In the genomic region with DNA sequence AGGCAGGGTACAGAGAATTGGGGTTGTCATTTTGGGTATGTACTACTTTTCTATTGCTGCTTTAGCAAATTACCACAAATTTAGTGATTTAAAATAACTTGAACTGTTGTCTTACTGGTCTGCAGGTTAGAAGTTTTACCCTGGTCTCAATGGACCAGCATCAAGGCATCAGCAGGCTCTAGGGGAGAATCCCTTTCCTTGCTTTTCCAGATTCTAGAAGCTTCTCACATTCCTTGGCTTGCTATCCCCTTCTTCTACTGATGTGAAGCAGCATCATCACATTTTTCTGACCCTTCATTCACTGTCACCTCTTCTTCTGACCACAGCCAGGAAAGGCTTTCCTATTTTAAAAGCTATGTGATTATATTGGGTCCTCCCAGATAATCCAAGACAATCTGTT, we compare ENCODE assay signal across 1 cellular context.
A peak's percentile ranks its signal among the peaks of the same experiment; 100 is the strongest.
TF ChIP-seq lines count a peak whose summit lies in the region.

No MANE protein-coding gene starts in this region.

TF ChIP-seq in GM23338, 12 proteins besides CTCF, POLR2A, EP300 and RAD21:
- TF ChIP-seq, protein P1, sequence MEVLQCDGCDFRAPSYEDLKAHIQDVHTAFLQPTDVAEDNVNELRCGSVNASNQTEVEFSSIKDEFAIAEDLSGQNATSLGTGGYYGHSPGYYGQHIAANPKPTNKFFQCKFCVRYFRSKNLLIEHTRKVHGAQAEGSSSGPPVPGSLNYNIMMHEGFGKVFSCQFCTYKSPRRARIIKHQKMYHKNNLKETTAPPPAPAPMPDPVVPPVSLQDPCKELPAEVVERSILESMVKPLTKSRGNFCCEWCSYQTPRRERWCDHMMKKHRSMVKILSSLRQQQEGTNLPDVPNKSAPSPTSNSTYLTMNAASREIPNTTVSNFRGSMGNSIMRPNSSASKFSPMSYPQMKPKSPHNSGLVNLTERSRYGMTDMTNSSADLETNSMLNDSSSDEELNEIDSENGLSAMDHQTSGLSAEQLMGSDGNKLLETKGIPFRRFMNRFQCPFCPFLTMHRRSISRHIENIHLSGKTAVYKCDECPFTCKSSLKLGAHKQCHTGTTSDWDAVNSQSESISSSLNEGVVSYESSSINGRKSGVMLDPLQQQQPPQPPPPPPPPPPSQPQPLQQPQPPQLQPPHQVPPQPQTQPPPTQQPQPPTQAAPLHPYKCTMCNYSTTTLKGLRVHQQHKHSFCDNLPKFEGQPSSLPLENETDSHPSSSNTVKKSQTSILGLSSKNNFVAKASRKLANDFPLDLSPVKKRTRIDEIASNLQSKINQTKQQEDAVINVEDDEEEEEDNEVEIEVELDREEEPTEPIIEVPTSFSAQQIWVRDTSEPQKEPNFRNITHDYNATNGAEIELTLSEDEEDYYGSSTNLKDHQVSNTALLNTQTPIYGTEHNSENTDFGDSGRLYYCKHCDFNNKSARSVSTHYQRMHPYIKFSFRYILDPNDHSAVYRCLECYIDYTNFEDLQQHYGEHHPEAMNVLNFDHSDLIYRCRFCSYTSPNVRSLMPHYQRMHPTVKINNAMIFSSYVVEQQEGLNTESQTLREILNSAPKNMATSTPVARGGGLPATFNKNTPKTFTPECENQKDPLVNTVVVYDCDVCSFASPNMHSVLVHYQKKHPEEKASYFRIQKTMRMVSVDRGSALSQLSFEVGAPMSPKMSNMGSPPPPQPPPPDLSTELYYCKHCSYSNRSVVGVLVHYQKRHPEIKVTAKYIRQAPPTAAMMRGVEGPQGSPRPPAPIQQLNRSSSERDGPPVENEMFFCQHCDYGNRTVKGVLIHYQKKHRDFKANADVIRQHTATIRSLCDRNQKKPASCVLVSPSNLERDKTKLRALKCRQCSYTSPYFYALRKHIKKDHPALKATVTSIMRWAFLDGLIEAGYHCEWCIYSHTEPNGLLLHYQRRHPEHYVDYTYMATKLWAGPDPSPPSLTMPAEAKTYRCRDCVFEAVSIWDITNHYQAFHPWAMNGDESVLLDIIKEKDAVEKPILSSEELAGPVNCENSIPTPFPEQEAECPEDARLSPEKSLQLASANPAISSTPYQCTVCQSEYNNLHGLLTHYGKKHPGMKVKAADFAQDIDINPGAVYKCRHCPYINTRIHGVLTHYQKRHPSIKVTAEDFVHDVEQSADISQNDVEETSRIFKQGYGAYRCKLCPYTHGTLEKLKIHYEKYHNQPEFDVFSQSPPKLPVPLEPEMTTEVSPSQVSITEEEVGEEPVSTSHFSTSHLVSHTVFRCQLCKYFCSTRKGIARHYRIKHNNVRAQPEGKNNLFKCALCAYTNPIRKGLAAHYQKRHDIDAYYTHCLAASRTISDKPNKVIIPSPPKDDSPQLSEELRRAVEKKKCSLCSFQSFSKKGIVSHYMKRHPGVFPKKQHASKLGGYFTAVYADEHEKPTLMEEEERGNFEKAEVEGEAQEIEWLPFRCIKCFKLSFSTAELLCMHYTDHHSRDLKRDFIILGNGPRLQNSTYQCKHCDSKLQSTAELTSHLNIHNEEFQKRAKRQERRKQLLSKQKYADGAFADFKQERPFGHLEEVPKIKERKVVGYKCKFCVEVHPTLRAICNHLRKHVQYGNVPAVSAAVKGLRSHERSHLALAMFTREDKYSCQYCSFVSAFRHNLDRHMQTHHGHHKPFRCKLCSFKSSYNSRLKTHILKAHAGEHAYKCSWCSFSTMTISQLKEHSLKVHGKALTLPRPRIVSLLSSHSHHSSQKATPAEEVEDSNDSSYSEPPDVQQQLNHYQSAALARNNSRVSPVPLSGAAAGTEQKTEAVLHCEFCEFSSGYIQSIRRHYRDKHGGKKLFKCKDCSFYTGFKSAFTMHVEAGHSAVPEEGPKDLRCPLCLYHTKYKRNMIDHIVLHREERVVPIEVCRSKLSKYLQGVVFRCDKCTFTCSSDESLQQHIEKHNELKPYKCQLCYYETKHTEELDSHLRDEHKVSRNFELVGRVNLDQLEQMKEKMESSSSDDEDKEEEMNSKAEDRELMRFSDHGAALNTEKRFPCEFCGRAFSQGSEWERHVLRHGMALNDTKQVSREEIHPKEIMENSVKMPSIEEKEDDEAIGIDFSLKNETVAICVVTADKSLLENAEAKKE (CRISPR knock-in tag; IDR thresholded peaks at IDR 0.05) = peak; percentile 82
- TF ChIP-seq, protein P2, sequence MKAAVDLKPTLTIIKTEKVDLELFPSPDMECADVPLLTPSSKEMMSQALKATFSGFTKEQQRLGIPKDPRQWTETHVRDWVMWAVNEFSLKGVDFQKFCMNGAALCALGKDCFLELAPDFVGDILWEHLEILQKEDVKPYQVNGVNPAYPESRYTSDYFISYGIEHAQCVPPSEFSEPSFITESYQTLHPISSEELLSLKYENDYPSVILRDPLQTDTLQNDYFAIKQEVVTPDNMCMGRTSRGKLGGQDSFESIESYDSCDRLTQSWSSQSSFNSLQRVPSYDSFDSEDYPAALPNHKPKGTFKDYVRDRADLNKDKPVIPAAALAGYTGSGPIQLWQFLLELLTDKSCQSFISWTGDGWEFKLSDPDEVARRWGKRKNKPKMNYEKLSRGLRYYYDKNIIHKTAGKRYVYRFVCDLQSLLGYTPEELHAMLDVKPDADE (IDR thresholded peaks at IDR 0.05) = no peak
- no peak for TF ChIP-seq ZNF331 (CRISPR knock-in tag; IDR thresholded peaks at IDR 0.05; ENCODE audit: low read depth)
